ENCODE assay signal across 11 cellular contexts in the genomic region with DNA sequence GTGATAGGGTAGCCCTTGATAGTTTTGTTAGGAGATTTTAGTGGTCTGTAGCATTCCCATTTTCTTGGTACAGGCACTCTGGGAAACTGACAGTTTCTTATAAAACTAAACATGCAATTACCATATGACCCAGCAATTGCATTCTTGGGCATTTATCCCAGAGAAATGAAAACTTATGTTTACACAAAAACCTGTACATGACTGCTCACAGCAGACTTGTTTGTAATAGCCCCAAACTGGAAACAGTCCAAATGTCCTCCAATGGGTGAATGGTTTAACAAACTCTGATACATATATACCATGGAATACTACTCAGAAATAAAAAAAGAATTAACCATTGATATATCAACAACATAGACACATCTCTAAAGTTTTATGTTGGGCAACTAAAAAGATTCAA.
DNase-seq lines count a peak whose midpoint lies in the region; ATAC-seq and TF ChIP-seq lines count a peak whose summit lies in the region.
"Had no signal": no experiment of that assay in that cellular context is flagged by ENCODE, and none has a peak within 500 bp of the region (broad histone marks: within the 10 kb centered on the region; RNA-seq: fewer than 3 reads in every experiment).

No MANE protein-coding gene starts in this region.

- DNase-seq in AG10803 (ENCODE audit: low read depth), result peak; percentile 75
- DNase-seq in HFF-Myc (ENCODE audit: extremely low read depth, low read depth), result peak; percentile 79
- peak; percentile 69 for DNase-seq in astrocyte of the spinal cord (ENCODE audit: low read depth, low spot score)
- no peak for DNase-seq in left colon
- DNase-seq in HEK293T (ENCODE audit: extremely low spot score), result no peak
- no peak for DNase-seq in activated CD4-positive, alpha-beta T cell treated with anti-CD3 and anti-CD28 coated beads, Interleukin-2, amount 50 U/mL, for 4 hours
- DNase-seq in stimulated activated naive CD4-positive, alpha-beta T cell (lab: John Stamatoyannopoulos, UW), result no peak
- DNase-seq: immature natural killer cell, OCI-M1 had no signal

- TF ChIP-seq CTCF in AG10803 (conservative IDR thresholded peaks at IDR 0.05; ENCODE audit: low read length) (no peak), HFF-Myc (IDR thresholded peaks at IDR 0.05; ENCODE audit: low read depth, low read length, missing control alignments) (no peak), astrocyte of the spinal cord (IDR thresholded peaks at IDR 0.05; ENCODE audit: low read depth, low read length) (no peak)

- in situ Hi-C loops in astrocyte of the spinal cord (cut with HindIII; ENCODE audit: low sequenced_read_pairs), result no loop called here

- CTCF ChIA-PET in HEK293T (lab: Yijun Ruan, JAX), result no interaction called here

- POLR2A ChIA-PET in HEK293T (lab: Yijun Ruan, JAX), result no interaction called here

- peak; percentile 77 for ATAC-seq in left colon
- ATAC-seq in HG03521 (IDR thresholded peaks at IDR 0.05; ENCODE audit: unreplicated experiment), result no peak

- H3K4me3 ChIP-seq in AG10803 (ENCODE audit: low read length) (no peak overlapping the region), HFF-Myc (replicated peaks; ENCODE audit: low read depth, low read length) (no peak overlapping the region), astrocyte of the spinal cord (ENCODE audit: low read depth, low read length) (no peak overlapping the region)
- H3K4me3 ChIP-seq: right atrium auricular region had no signal

- intact Hi-C loops in left colon (cut with DNase I, micrococcal nuclease), result no loop called here

TF ChIP-seq in HEK293T, 16 proteins besides CTCF, POLR2A, EP300 and RAD21:
- TF ChIP-seq FOXA1 (IDR thresholded peaks at IDR 0.05) (no peak), LEF1 (IDR thresholded peaks at IDR 0.05; ENCODE audit: borderline replicate concordance) (no peak), SP1 (IDR thresholded peaks at IDR 0.05) (no peak), BHLHE40 (IDR thresholded peaks at IDR 0.05; ENCODE audit: borderline replicate concordance) (no peak), SUZ12 (IDR thresholded peaks at IDR 0.05) (no peak), ARNT (IDR thresholded peaks at IDR 0.05) (no peak), L3MBTL2 (conservative IDR thresholded peaks at IDR 0.05) (no peak), FOXK2 (IDR thresholded peaks at IDR 0.05) (no peak), HDGF (IDR thresholded peaks at IDR 0.05; ENCODE audit: borderline replicate concordance) (no peak), CTBP1 (IDR thresholded peaks at IDR 0.05; ENCODE audit: borderline replicate concordance) (no peak), NFRKB (IDR thresholded peaks at IDR 0.05) (no peak), TARDBP (IDR thresholded peaks at IDR 0.05) (no peak), ELF4 (IDR thresholded peaks at IDR 0.05) (no peak), ZNF384 (IDR thresholded peaks at IDR 0.05) (no peak), FOXM1 (IDR thresholded peaks at IDR 0.05; ENCODE audit: borderline replicate concordance) (no peak)
- TF ChIP-seq, protein P1, sequence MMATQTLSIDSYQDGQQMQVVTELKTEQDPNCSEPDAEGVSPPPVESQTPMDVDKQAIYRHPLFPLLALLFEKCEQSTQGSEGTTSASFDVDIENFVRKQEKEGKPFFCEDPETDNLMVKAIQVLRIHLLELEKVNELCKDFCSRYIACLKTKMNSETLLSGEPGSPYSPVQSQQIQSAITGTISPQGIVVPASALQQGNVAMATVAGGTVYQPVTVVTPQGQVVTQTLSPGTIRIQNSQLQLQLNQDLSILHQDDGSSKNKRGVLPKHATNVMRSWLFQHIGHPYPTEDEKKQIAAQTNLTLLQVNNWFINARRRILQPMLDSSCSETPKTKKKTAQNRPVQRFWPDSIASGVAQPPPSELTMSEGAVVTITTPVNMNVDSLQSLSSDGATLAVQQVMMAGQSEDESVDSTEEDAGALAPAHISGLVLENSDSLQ (IDR thresholded peaks at IDR 0.05), result no peak

Comparison
In these comparisons a context has a peak if more than half of its experiments do, and no peak if none do; other contexts are left out.
1. DNase-seq: peak in AG10803 (single experiment), HFF-Myc (single experiment) and astrocyte of the spinal cord (single experiment); none in left colon (0 of 2), HEK293T (single experiment), activated CD4-positive, alpha-beta T cell treated with anti-CD3 and anti-CD28 coated beads, Interleukin-2, amount 50 U/mL, for 4 hours (0 of 2) and stimulated activated naive CD4-positive, alpha-beta T cell (0 of 6).